Comparison of ENCODE assay signal across 9 cellular contexts in the genomic region with DNA sequence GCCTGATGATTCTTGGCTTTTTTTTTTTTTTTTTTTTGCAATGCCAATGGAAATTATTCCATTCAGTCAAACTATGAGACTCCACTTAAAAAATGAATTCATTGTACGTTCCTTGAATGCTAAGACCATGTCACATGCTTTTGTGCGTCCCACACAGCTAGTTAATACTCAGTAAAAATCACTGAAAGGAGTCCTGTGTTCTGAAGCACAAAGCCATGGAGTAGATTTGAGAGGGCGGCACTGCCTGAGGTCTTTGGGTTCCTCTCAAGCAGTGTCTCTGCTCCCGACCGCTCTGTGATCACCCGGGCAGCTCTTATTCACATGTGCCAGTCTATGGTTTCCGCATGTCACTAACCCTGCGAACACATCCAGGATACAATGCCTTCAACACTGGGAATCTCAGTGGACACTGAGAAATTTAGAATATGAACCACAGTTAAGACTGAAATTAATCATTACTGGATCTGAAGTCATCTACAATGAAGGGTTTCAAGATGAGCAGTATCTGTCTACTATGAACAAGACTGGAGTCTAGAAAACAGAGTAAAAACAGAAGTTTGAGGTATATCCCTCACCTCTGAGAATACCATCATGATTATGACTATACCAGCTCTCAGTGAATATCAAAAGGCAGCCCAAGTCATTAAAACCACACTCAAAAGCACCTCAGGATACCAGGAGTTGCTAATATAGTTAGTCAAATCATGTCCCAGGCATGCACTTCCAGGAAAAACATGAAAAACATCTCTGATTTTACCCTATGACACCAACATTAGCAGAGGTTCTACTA.
DNase-seq lines count a peak whose midpoint lies in the region; ATAC-seq lines count a peak whose summit lies in the region.
"Had no signal": no experiment of that assay in that cellular context is flagged by ENCODE, and none has a peak within 500 bp of the region (broad histone marks: within the 10 kb centered on the region; RNA-seq: fewer than 3 reads in every experiment).

No MANE protein-coding gene starts in this region.

- H3K27ac ChIP-seq in effector memory CD4-positive, alpha-beta T cell (ENCODE audit: insufficient read depth, low read length, poor library complexity, severe bottlenecking) = no peak overlapping the region

- H3K36me3 Mint-ChIP-seq in activated CD4-positive, alpha-beta memory T cell treated with anti-CD3 and anti-CD28 coated beads for 36 hours = no peaks in the 10 kb centered on the region
- no peaks in the 10 kb centered on the region for H3K36me3 Mint-ChIP-seq in activated CD4-positive, alpha-beta memory T cell treated with anti-CD3 and anti-CD28 coated beads, Interleukin-2, amount 10 ng/mL, durations not matched to agents 7 days and 5 days (ENCODE audit: low read depth)
- no peaks in the 10 kb centered on the region for H3K36me3 Mint-ChIP-seq in stimulated activated effector memory CD8-positive, alpha-beta T cell treated with anti-CD3 and anti-CD28 coated beads, Interleukin-12 subunit alpha, Interleukin-12 subunit beta, amount 100 ng/mL, for 72 hours

- H3K9me3 ChIP-seq in effector memory CD4-positive, alpha-beta T cell (ENCODE audit: control insufficient read depth, low read length) = no peaks in the 10 kb centered on the region

- no peak overlapping the region for H3K4me3 ChIP-seq in effector memory CD4-positive, alpha-beta T cell (ENCODE audit: insufficient read depth, low read depth, low read length, poor library complexity, severe bottlenecking)

- CTCF ChIA-PET in activated CD4-positive, alpha-beta memory T cell treated with anti-CD3 and anti-CD28 coated beads for 36 hours (lab: Charles Lee) = no interaction called here
- CTCF ChIA-PET in activated CD4-positive, alpha-beta memory T cell treated with anti-CD3 and anti-CD28 coated beads, Interleukin-2, amount 10 ng/mL, durations not matched to agents 7 days and 5 days (lab: Charles Lee) = no interaction called here

- peak overlapping the region; percentile 38 for H3K27ac Mint-ChIP-seq in activated CD4-positive, alpha-beta memory T cell treated with anti-CD3 and anti-CD28 coated beads for 36 hours
- H3K27ac Mint-ChIP-seq in activated CD4-positive, alpha-beta memory T cell treated with anti-CD3 and anti-CD28 coated beads, Interleukin-2, amount 10 ng/mL, durations not matched to agents 7 days and 5 days = no peak overlapping the region
- H3K27ac Mint-ChIP-seq in stimulated activated effector memory CD8-positive, alpha-beta T cell treated with anti-CD3 and anti-CD28 coated beads, Interleukin-12 subunit alpha, Interleukin-12 subunit beta, amount 100 ng/mL, for 72 hours = peak overlapping the region; percentile 35

- H3K4me1 ChIP-seq in effector memory CD4-positive, alpha-beta T cell (ENCODE audit: control insufficient read depth, insufficient read depth, low read length, poor library complexity, severe bottlenecking) = no peaks in the 10 kb centered on the region

- peak; percentile 39 for DNase-seq in activated CD4-positive, alpha-beta memory T cell treated with anti-CD3 and anti-CD28 coated beads for 36 hours
- DNase-seq in activated CD4-positive, alpha-beta memory T cell treated with anti-CD3 and anti-CD28 coated beads, Interleukin-2, amount 10 ng/mL, durations not matched to agents 7 days and 5 days = no peak
- peak in 1 of 2 donors; percentile 68 for DNase-seq in stimulated activated effector memory CD8-positive, alpha-beta T cell treated with anti-CD3 and anti-CD28 coated beads, Interleukin-12 subunit alpha, Interleukin-12 subunit beta, amount 100 ng/mL, for 72 hours (ENCODE audit: low spot score in 2 of 2)
- DNase-seq in SW480 (ENCODE audit: low spot score) (no peak), NCI-H1417 (lab: John Stamatoyannopoulos, UW) (no peak)
- no peak for DNase-seq in effector memory CD4-positive, alpha-beta T cell
- DNase-seq: NCI-H1436 had no signal

- no peak overlapping the region for H3K4me3 Mint-ChIP-seq in activated CD4-positive, alpha-beta memory T cell treated with anti-CD3 and anti-CD28 coated beads for 36 hours
- H3K4me3 Mint-ChIP-seq in activated CD4-positive, alpha-beta memory T cell treated with anti-CD3 and anti-CD28 coated beads, Interleukin-2, amount 10 ng/mL, durations not matched to agents 7 days and 5 days = no peak overlapping the region
- no peak overlapping the region for H3K4me3 Mint-ChIP-seq in stimulated activated effector memory CD8-positive, alpha-beta T cell treated with anti-CD3 and anti-CD28 coated beads, Interleukin-12 subunit alpha, Interleukin-12 subunit beta, amount 100 ng/mL, for 72 hours

- no peaks in the 10 kb centered on the region for H3K9me3 Mint-ChIP-seq in activated CD4-positive, alpha-beta memory T cell treated with anti-CD3 and anti-CD28 coated beads for 36 hours
- H3K9me3 Mint-ChIP-seq in activated CD4-positive, alpha-beta memory T cell treated with anti-CD3 and anti-CD28 coated beads, Interleukin-2, amount 10 ng/mL, durations not matched to agents 7 days and 5 days = no peaks in the 10 kb centered on the region
- peaks cover 2% of the 10 kb centered on the region for H3K9me3 Mint-ChIP-seq in stimulated activated effector memory CD8-positive, alpha-beta T cell treated with anti-CD3 and anti-CD28 coated beads, Interleukin-12 subunit alpha, Interleukin-12 subunit beta, amount 100 ng/mL, for 72 hours

- peaks cover 23% of the 10 kb centered on the region for H3K27me3 Mint-ChIP-seq in activated CD4-positive, alpha-beta memory T cell treated with anti-CD3 and anti-CD28 coated beads for 36 hours
- H3K27me3 Mint-ChIP-seq in activated CD4-positive, alpha-beta memory T cell treated with anti-CD3 and anti-CD28 coated beads, Interleukin-2, amount 10 ng/mL, durations not matched to agents 7 days and 5 days = peaks cover 10% of the 10 kb centered on the region

- H3K36me3 ChIP-seq in effector memory CD4-positive, alpha-beta T cell (ENCODE audit: control insufficient read depth, insufficient read depth, low read length) = no peaks in the 10 kb centered on the region

- POLR2A ChIA-PET in activated CD4-positive, alpha-beta memory T cell treated with anti-CD3 and anti-CD28 coated beads for 36 hours (lab: Charles Lee) = interaction anchor here (1.0 to 1.4 kb wide), 2 partner anchors 237 to 245 kb away, joined by 3 read pairs; no protein-coding TSS in a partner anchor
- POLR2A ChIA-PET in activated CD4-positive, alpha-beta memory T cell treated with anti-CD3 and anti-CD28 coated beads, Interleukin-2, amount 10 ng/mL, durations not matched to agents 7 days and 5 days (lab: Charles Lee) = no interaction called here

- ATAC-seq in GM21723 (IDR thresholded peaks at IDR 0.05; ENCODE audit: unreplicated experiment) (peak; percentile 96), HG03457 (IDR thresholded peaks at IDR 0.05; ENCODE audit: unreplicated experiment) (peak; percentile 94)
- ATAC-seq in stimulated activated effector memory CD8-positive, alpha-beta T cell treated with anti-CD3 and anti-CD28 coated beads, Interleukin-12 subunit alpha, Interleukin-12 subunit beta, amount 100 ng/mL, for 72 hours = peak; percentile 98

- no peaks in the 10 kb centered on the region for H3K27me3 ChIP-seq in effector memory CD4-positive, alpha-beta T cell (replicated peaks; ENCODE audit: control insufficient read depth, insufficient read depth, low read length, poor library complexity, severe bottlenecking)

- intact Hi-C loops in activated CD4-positive, alpha-beta memory T cell treated with anti-CD3 and anti-CD28 coated beads for 36 hours (cut with micrococcal nuclease) = loop anchor here (1.0 to 10.0 kb wide), 13 partner anchors 42 to 592 kb away; a partner anchor contains a TSS

- H3K4me1 Mint-ChIP-seq in activated CD4-positive, alpha-beta memory T cell treated with anti-CD3 and anti-CD28 coated beads for 36 hours (ENCODE audit: low read depth) = peaks cover 26% of the 10 kb centered on the region
- peaks cover 43% of the 10 kb centered on the region for H3K4me1 Mint-ChIP-seq in activated CD4-positive, alpha-beta memory T cell treated with anti-CD3 and anti-CD28 coated beads, Interleukin-2, amount 10 ng/mL, durations not matched to agents 7 days and 5 days
- H3K4me1 Mint-ChIP-seq in stimulated activated effector memory CD8-positive, alpha-beta T cell treated with anti-CD3 and anti-CD28 coated beads, Interleukin-12 subunit alpha, Interleukin-12 subunit beta, amount 100 ng/mL, for 72 hours = peaks cover 18% of the 10 kb centered on the region
